In genomic region chr20:56437196-56437960, GRCh38 we compare ENCODE assay signal across 1 cellular context.
TF ChIP-seq lines count a peak whose summit lies in the region.

No MANE protein-coding gene starts in this region.

TF ChIP-seq in IMR-90, 13 proteins besides CTCF, POLR2A, EP300 and RAD21 (continued from another document):
- no peak for TF ChIP-seq ELK1 (IDR thresholded peaks at IDR 0.05; ENCODE audit: borderline replicate concordance, low read depth, low read length)
- TF ChIP-seq MAZ (IDR thresholded peaks at IDR 0.05; ENCODE audit: borderline replicate concordance, low read depth, low read length), result no peak
- TF ChIP-seq RCOR1 (IDR thresholded peaks at IDR 0.05; ENCODE audit: insufficient replicate concordance, low read length), result no peak
- no peak for TF ChIP-seq MAFK (IDR thresholded peaks at IDR 0.05; ENCODE audit: low read depth, low read length)
- TF ChIP-seq MXI1 (IDR thresholded peaks at IDR 0.05; ENCODE audit: borderline replicate concordance, low read depth, low read length), result no peak
- TF ChIP-seq RFX5 (IDR thresholded peaks at IDR 0.05; ENCODE audit: low read depth, low read length), result no peak
- no peak for TF ChIP-seq USF2 (IDR thresholded peaks at IDR 0.05; ENCODE audit: low read depth, low read length)
- TF ChIP-seq SMC3 (IDR thresholded peaks at IDR 0.05; ENCODE audit: low read depth, low read length), result no peak
- TF ChIP-seq BHLHE40 (IDR thresholded peaks at IDR 0.05; ENCODE audit: low read depth, low read length), result no peak
